In the genomic region with DNA sequence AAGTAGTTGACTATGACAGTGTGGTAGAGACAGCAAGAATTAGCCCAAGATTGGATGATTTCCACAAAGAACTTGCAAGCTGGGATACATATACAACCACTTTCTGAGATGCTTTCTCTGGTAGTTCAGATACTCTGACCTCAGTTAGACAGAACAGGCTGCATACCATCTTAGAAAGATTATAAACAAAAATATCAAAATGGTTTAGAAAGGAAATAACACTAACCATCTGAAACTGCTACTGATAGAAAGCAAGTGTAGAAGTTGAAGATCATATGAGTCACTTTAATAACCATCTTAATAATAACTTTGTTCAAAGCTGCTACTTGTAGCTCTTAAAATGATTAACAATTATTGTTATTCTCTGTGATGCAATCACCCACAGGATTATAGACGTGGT, we compare ENCODE assay signal across 20 cellular contexts.
DNase-seq lines count a peak whose midpoint lies in the region; ATAC-seq and TF ChIP-seq lines count a peak whose summit lies in the region.
"Had no signal": no experiment of that assay in that cellular context is flagged by ENCODE, and none has a peak within 500 bp of the region (broad histone marks: within the 10 kb centered on the region; RNA-seq: fewer than 3 reads in every experiment).

No MANE protein-coding gene starts in this region.

- H3K4me3 ChIP-seq in fibroblast of lung (replicated peaks in 1 of 4; ENCODE audit: control extremely low read depth in 1 of 4, insufficient read depth in 1 of 4, low read depth in 3 of 4, low read length in 4 of 4): no peak overlapping the region
- H3K4me3 ChIP-seq: A549 had no signal

- H3K36me3 Mint-ChIP-seq in osteocyte (ENCODE audit: unreplicated experiment): peaks cover 2% of the 10 kb centered on the region
- H3K36me3 Mint-ChIP-seq: CD4-positive, CD25-positive, alpha-beta regulatory T cell; IgD-negative memory B cell had no signal

- H3K4me3 Mint-ChIP-seq in osteocyte (ENCODE audit: unreplicated experiment): no peak overlapping the region
- H3K4me3 Mint-ChIP-seq: CD4-positive, CD25-positive, alpha-beta regulatory T cell; IgD-negative memory B cell had no signal

- peaks cover 6% of the 10 kb centered on the region for H3K4me1 ChIP-seq in fibroblast of lung (ENCODE audit: control insufficient read depth, extremely low read depth, insufficient read depth, low read length)
- H3K4me1 ChIP-seq: A549 had no signal

- peak; percentile 39 for ATAC-seq in HG03442 (IDR thresholded peaks at IDR 0.05; ENCODE audit: unreplicated experiment)
- no peak for ATAC-seq in GM21515 (IDR thresholded peaks at IDR 0.05; ENCODE audit: unreplicated experiment)
- ATAC-seq in HG03521 (IDR thresholded peaks at IDR 0.05; ENCODE audit: unreplicated experiment): no peak
- ATAC-seq: A549, HCT116, Right ventricle myocardium inferior had no signal

- H3K4me2 ChIP-seq in fibroblast of lung (ENCODE audit: extremely low read depth, insufficient read depth, low read length): no peak overlapping the region
- H3K4me2 ChIP-seq: A549 had no signal

- no peak overlapping the region for H3K27ac ChIP-seq in fibroblast of lung (ENCODE audit: insufficient read depth, low read length)
- H3K27ac ChIP-seq: A549 had no signal

- no peak overlapping the region for H2AFZ ChIP-seq in fibroblast of lung (ENCODE audit: low read length)

- no peaks in the 10 kb centered on the region for H3K27me3 Mint-ChIP-seq in osteocyte (ENCODE audit: unreplicated experiment)
- H3K27me3 Mint-ChIP-seq: CD4-positive, CD25-positive, alpha-beta regulatory T cell; IgD-negative memory B cell had no signal

- no peaks in the 10 kb centered on the region for H4K20me1 ChIP-seq in fibroblast of lung (ENCODE audit: control insufficient read depth, extremely low read depth, insufficient read depth, low read length)

- no peaks in the 10 kb centered on the region for H3K27me3 ChIP-seq in fibroblast of lung (ENCODE audit: control insufficient read depth, insufficient read depth, low read length)

- peak; percentile 21 for DNase-seq in EL
- DNase-seq in fibroblast of lung (ENCODE audit: low read depth in 2 of 2): peak; percentile 6 to 79
- DNase-seq in osteocyte (ENCODE audit: extremely low spot score, unreplicated experiment): no peak
- no peak for DNase-seq in activated CD4-positive, alpha-beta T cell treated with anti-CD3 and anti-CD28 coated beads for 1 hour
- DNase-seq in activated CD8-positive, alpha-beta memory T cell treated with anti-CD3 and anti-CD28 coated beads, Interleukin-2, amount 50 U/mL, for 48 hours: no peak
- DNase-seq: CD4-positive, CD25-positive, alpha-beta regulatory T cell; DMS79 treated with DMSO at 0.1 percent for 48 hours; NCI-H1105; NCI-H146; NCI-H2029; NCI-H2171 treated with DMSO at 0.1 percent for 48 hours; NCI-H524 treated with DMSO at 0.1 percent for 48 hours; OCI-M1 had no signal

- TF ChIP-seq CTCF in fibroblast of lung (conservative IDR thresholded peaks at IDR 0.05 in 1 of 2, IDR thresholded peaks at IDR 0.05 in 1 of 2; ENCODE audit: low read depth in 1 of 2, low read length in 2 of 2) (no peak), osteocyte (IDR thresholded peaks at IDR 0.05) (no peak)

- H3K36me3 ChIP-seq in fibroblast of lung (ENCODE audit: control insufficient read depth, insufficient read depth, low read length): no peaks in the 10 kb centered on the region

- H3K4me1 Mint-ChIP-seq in osteocyte (ENCODE audit: unreplicated experiment): peaks cover 51% of the 10 kb centered on the region
- H3K4me1 Mint-ChIP-seq: CD4-positive, CD25-positive, alpha-beta regulatory T cell; IgD-negative memory B cell had no signal

- no peaks in the 10 kb centered on the region for H3K79me2 ChIP-seq in fibroblast of lung (ENCODE audit: control insufficient read depth, insufficient read depth, low read length)

- H3K9me3 Mint-ChIP-seq in osteocyte (ENCODE audit: unreplicated experiment): peaks cover 3% of the 10 kb centered on the region

- peak overlapping the region; percentile 59 for H3K27ac Mint-ChIP-seq in osteocyte (ENCODE audit: unreplicated experiment)
- H3K27ac Mint-ChIP-seq: CD4-positive, CD25-positive, alpha-beta regulatory T cell; IgD-negative memory B cell had no signal

- H3K9me3 ChIP-seq in fibroblast of lung (ENCODE audit: control insufficient read depth, insufficient read depth, low read depth, low read length): no peaks in the 10 kb centered on the region
- H3K9me3 ChIP-seq: A549 had no signal

- no peak overlapping the region for H3K9ac ChIP-seq in fibroblast of lung (ENCODE audit: insufficient read depth, low read length)

Comparison
In these comparisons a context has a peak if more than half of its experiments do, and no peak if none do; other contexts are left out.
1. DNase-seq: peak in EL (single experiment) and fibroblast of lung (2 of 2); none in osteocyte (single experiment), activated CD4-positive, alpha-beta T cell treated with anti-CD3 and anti-CD28 coated beads for 1 hour (single experiment) and activated CD8-positive, alpha-beta memory T cell treated with anti-CD3 and anti-CD28 coated beads, Interleukin-2, amount 50 U/mL, for 48 hours (single experiment).